Comparison of ENCODE assay signal across 30 cellular contexts in the genomic region with DNA sequence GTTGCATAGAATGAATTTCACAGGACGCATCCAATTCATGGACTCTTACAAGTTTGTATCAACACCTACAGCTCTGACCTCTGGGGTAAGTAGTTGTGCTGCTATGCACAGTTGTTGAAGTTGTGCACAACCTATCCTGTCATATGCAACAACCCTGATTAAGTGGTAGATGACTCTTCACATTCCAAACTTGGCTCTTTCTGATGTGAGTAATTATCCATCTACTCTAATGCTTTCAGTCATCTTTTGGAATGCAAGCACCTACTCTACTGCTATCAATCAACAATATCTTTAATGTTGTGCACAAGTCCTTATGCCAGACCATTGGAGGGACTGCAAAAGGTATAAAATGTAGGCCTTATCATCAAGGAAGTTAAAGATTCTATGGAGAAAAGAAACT.
"Had no signal": no experiment of that assay in that cellular context is flagged by ENCODE, and none has a peak within 500 bp of the region (broad histone marks: within the 10 kb centered on the region; RNA-seq: fewer than 3 reads in every experiment).

No MANE protein-coding gene starts in this region.

- H3K4me1 Mint-ChIP-seq: mesothelial cell of epicardium; naive B cell; natural killer cell; neural progenitor cell; stimulated activated naive B cell treated with anti-CD40 and anti-IgM and Interleukin-4, amounts not matched to agents 10 μg/mL and 1 μg/mL and 100 μg/mL, for 72 hours had no signal

- H3K27me3 ChIP-seq: hepatocyte, left lung, neural progenitor cell, neutrophil, stomach, testis, thyroid gland, transverse colon, upper lobe of left lung, vagina had no signal

- H3K36me3 ChIP-seq: left lung, lower lobe of right lung, neural progenitor cell, neutrophil, stomach, thyroid gland, transverse colon, upper lobe of left lung, vagina had no signal

- H3K27ac ChIP-seq: hepatocyte, left lung, lower lobe of right lung, neural progenitor cell, neutrophil, skin epidermis, stomach, testis, thyroid gland, transverse colon, upper lobe of left lung, vagina had no signal

- ATAC-seq: left colon; left lung; lower lobe of right lung; natural killer cell; right cardiac atrium; sciatic nerve; stimulated activated naive B cell treated with anti-CD40 and anti-IgM and Interleukin-4, amounts not matched to agents 10 μg/mL and 1 μg/mL and 100 μg/mL, for 72 hours; stimulated activated naive CD8-positive, alpha-beta T cell treated with anti-CD3 and anti-CD28 coated beads, Interleukin-15, Interleukin-2, amounts not matched to agents 100 U/mL and 50 U/mL, for 24 hours had no signal

- H3K36me3 Mint-ChIP-seq: naive B cell; natural killer cell; neural progenitor cell; stimulated activated naive B cell treated with anti-CD40 and anti-IgM and Interleukin-4, amounts not matched to agents 10 μg/mL and 1 μg/mL and 100 μg/mL, for 72 hours had no signal

- DNase-seq: islet precursor cell; left colon; left lung; lower lobe of right lung; mesendoderm; naive B cell; natural killer cell; nephron progenitor cell; occipital lobe; retina; right cardiac atrium; stimulated activated CD4-positive, alpha-beta T cell treated with anti-CD3 and anti-CD28 coated beads, Interleukin-12 subunit alpha, Interleukin-12 subunit beta, amount 100 ng/mL, for 4 hours; stimulated activated CD4-positive, alpha-beta T cell treated with anti-CD3 and anti-CD28 coated beads, Interleukin-15, amount 100 ng/mL, for 24 hours; stimulated activated CD4-positive, alpha-beta T cell treated with anti-CD3 and anti-CD28 coated beads, Interleukin-2, amount 100 ng/mL, for 24 hours; stimulated activated CD4-positive, alpha-beta T cell treated with anti-CD3 and anti-CD28 coated beads, Interleukin-4, amount 100 ng/mL, for 1 hour; stimulated activated naive B cell treated with anti-CD40 and anti-IgM and Interleukin-4, amounts not matched to agents 10 μg/mL and 1 μg/mL and 100 μg/mL, for 72 hours; stimulated activated naive CD8-positive, alpha-beta T cell treated with anti-CD3 and anti-CD28 coated beads, Interleukin-15, Interleukin-2, amounts not matched to agents 100 U/mL and 50 U/mL, for 24 hours; stomach; testis; thyroid gland; transverse colon; upper lobe of left lung had no signal

- H3K4me3 ChIP-seq: hepatocyte, left lung, lower lobe of right lung, neural progenitor cell, skin epidermis, stomach, testis, thyroid gland, transverse colon, upper lobe of left lung, vagina had no signal

- H3K27ac Mint-ChIP-seq: mesothelial cell of epicardium; naive B cell; natural killer cell; nephron progenitor cell; neural progenitor cell; progenitor cell of endocrine pancreas; stimulated activated naive B cell treated with anti-CD40 and anti-IgM and Interleukin-4, amounts not matched to agents 10 μg/mL and 1 μg/mL and 100 μg/mL, for 72 hours had no signal

- H2AFZ ChIP-seq: hepatocyte, neural progenitor cell had no signal

- H3K9me3 ChIP-seq: lower lobe of right lung, neutrophil, testis, thyroid gland, transverse colon, vagina had no signal

- H3K79me2 ChIP-seq: hepatocyte had no signal

- H3K27me3 Mint-ChIP-seq: naive B cell; progenitor cell of endocrine pancreas; stimulated activated naive B cell treated with anti-CD40 and anti-IgM and Interleukin-4, amounts not matched to agents 10 μg/mL and 1 μg/mL and 100 μg/mL, for 72 hours had no signal

- H3K4me1 ChIP-seq: left lung, lower lobe of right lung, neural progenitor cell, stomach, testis, thyroid gland, transverse colon, upper lobe of left lung, vagina had no signal

- H3K4me3 Mint-ChIP-seq: mesothelial cell of epicardium; naive B cell; natural killer cell; nephron progenitor cell; neural progenitor cell; stimulated activated naive B cell treated with anti-CD40 and anti-IgM and Interleukin-4, amounts not matched to agents 10 μg/mL and 1 μg/mL and 100 μg/mL, for 72 hours had no signal

- H3K4me2 ChIP-seq: hepatocyte, neural progenitor cell had no signal

- H3K9ac ChIP-seq: neural progenitor cell had no signal
